ENCODE assay signal across 13 cellular contexts in the genomic region with DNA sequence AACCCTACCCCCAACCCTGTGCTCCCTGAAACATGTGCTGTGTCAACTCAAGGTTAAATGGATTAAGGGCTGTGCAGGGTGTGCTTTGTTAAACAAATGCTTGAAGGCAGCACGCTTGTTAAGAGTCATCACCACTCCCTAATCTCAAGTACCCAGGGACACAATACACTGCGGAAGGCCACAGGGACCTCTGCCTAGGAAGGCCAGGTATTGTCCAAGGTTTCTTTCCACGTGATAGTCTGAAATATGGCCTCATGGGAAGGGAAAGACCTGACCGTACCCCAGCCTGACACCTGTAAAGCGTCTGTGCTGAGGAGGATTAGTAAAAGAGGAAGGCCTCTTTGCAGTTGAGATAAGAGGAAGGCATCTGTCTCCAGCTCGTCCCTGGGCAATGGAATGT. TPM values are rescaled to one million over a fixed set of nuclear protein-coding genes. Genes with fewer than 3 reads are reported as not detected.
"Had no signal": no experiment of that assay in that cellular context is flagged by ENCODE, and none has a peak within 500 bp of the region (broad histone marks: within the 10 kb centered on the region; RNA-seq: fewer than 3 reads in every experiment).

No MANE protein-coding gene starts in this region.

RNA-seq across cellular contexts. Expression of gene SCGB1D4, which starts 27.8 kb away (rescaled TPM):
- total RNA-seq: activated CD4-positive, alpha-beta T cell treated with anti-CD3 and anti-CD28 coated beads, Interleukin-2, amount 10 ng/mL, durations not matched to agents 24 days and 14 days; activated CD8-positive, alpha-beta memory T cell treated with anti-CD3 and anti-CD28 coated beads for 36 hours; activated CD8-positive, alpha-beta T cell treated with anti-CD3 and anti-CD28 coated beads for 36 hours; activated naive CD8-positive, alpha-beta T cell treated with anti-CD3 and anti-CD28 coated beads for 36 hours; activated T-cell treated with anti-CD3 and anti-CD28 coated beads, Interleukin-2, amount 50 U/mL, for 72 hours; activated T-helper 17 cell treated with anti-CD3 and anti-CD28 coated beads, Interleukin-2, amount 50 U/mL, for 72 hours; aorta; OCI-LY7; PC-9; Right ventricle myocardium inferior; SK-MEL-5; T-cell; T-helper 17 cell had no signal
- polyA plus RNA-seq: aorta had no signal

RNA-seq across cellular contexts. Expression of gene SCGB2A2, which starts 56.8 kb away (rescaled TPM):
- total RNA-seq: activated CD4-positive, alpha-beta T cell treated with anti-CD3 and anti-CD28 coated beads, Interleukin-2, amount 10 ng/mL, durations not matched to agents 24 days and 14 days; activated CD8-positive, alpha-beta memory T cell treated with anti-CD3 and anti-CD28 coated beads for 36 hours; activated CD8-positive, alpha-beta T cell treated with anti-CD3 and anti-CD28 coated beads for 36 hours; activated naive CD8-positive, alpha-beta T cell treated with anti-CD3 and anti-CD28 coated beads for 36 hours; activated T-cell treated with anti-CD3 and anti-CD28 coated beads, Interleukin-2, amount 50 U/mL, for 72 hours; activated T-helper 17 cell treated with anti-CD3 and anti-CD28 coated beads, Interleukin-2, amount 50 U/mL, for 72 hours; aorta; OCI-LY7; PC-9; Right ventricle myocardium inferior; SK-MEL-5; T-cell; T-helper 17 cell had no signal
